In genomic region chr10:73517166-73517888, GRCh38 we compare ENCODE assay signal across 1 cellular context.
TF ChIP-seq lines count a peak whose summit lies in the region.

No MANE protein-coding gene starts in this region.

TF ChIP-seq in K562, 482 proteins besides CTCF, POLR2A, EP300 and RAD21 (continued from another document and continues in another):
- TF ChIP-seq MYC (IDR thresholded peaks at IDR 0.05; ENCODE audit: low read depth, low read length) (0 out of 2 replicates have a peak, but pooled peaks have one; percentile 43), MYC (CRISPR knock-in tag; IDR thresholded peaks at IDR 0.05; ENCODE audit: borderline replicate concordance, low read depth) (no peak), JUN (IDR thresholded peaks at IDR 0.05; ENCODE audit: borderline replicate concordance, low read depth, low read length) (peak; percentile 90), JUN (CRISPR knock-in tag; IDR thresholded peaks at IDR 0.05; ENCODE audit: borderline replicate concordance) (no peak), RNF2 (IDR thresholded peaks at IDR 0.05) (peak; percentile 49; the same call in 1 of the 2 replicates), ZNF717 (CRISPR knock-in tag; IDR thresholded peaks at IDR 0.05) (no peak), ARHGAP35 (IDR thresholded peaks at IDR 0.05; ENCODE audit: partially characterized antibody) (no peak), BRD9 (IDR thresholded peaks at IDR 0.05; ENCODE audit: low read depth, partially characterized antibody) (no peak), NCOR1 (IDR thresholded peaks at IDR 0.05) (no peak), SRSF9 (IDR thresholded peaks at IDR 0.05; ENCODE audit: borderline replicate concordance, low read depth, low read length) (no peak), ZBTB5 (IDR thresholded peaks at IDR 0.05) (no peak), REST (CRISPR knock-in tag; IDR thresholded peaks at IDR 0.05; ENCODE audit: low read depth) (no peak), CTBP1 (IDR thresholded peaks at IDR 0.05; ENCODE audit: borderline replicate concordance) (peak; percentile 88), ZNF3 (CRISPR knock-in tag; IDR thresholded peaks at IDR 0.05) (no peak), ZNF311 (CRISPR knock-in tag; IDR thresholded peaks at IDR 0.05) (no peak), SUPT5H (IDR thresholded peaks at IDR 0.05) (no peak), CEBPB (tag; IDR thresholded peaks at IDR 0.05) (peak; percentile 90), CBX3 (IDR thresholded peaks at IDR 0.05; ENCODE audit: borderline replicate concordance in 1 of 2, low read length in 2 of 2) (peak in 1 of 2 experiments; percentile 57; a peak in 1 of 3 replicates), FOXM1 (IDR thresholded peaks at IDR 0.05; ENCODE audit: low read depth) (no peak), FOXM1 (CRISPR knock-in tag; IDR thresholded peaks at IDR 0.05; ENCODE audit: low read depth) (no peak), ZNF217 (CRISPR knock-in tag; IDR thresholded peaks at IDR 0.05) (no peak), CCAR2 (IDR thresholded peaks at IDR 0.05; ENCODE audit: low read depth, low read length) (no peak), TEAD1 (CRISPR knock-in tag; IDR thresholded peaks at IDR 0.05) (peak; percentile 38 to 69; a peak in 2 of 4 replicates), NFIX (CRISPR knock-in tag; IDR thresholded peaks at IDR 0.05; ENCODE audit: low read depth) (no peak), ZNF830 (CRISPR knock-in tag; IDR thresholded peaks at IDR 0.05) (no peak), SMAD4 (CRISPR knock-in tag; conservative IDR thresholded peaks at IDR 0.05) (peak; percentile 60), HDGF (IDR thresholded peaks at IDR 0.05) (no peak), PTBP1 (IDR thresholded peaks at IDR 0.05; ENCODE audit: low read depth, low read length) (no peak), ZNF395 (CRISPR knock-in tag; IDR thresholded peaks at IDR 0.05) (peak; percentile 37; the same call in 1 of the 2 replicates), NFATC3 (IDR thresholded peaks at IDR 0.05) (no peak), PRPF4 (IDR thresholded peaks at IDR 0.05; ENCODE audit: insufficient read depth, low read depth, low read length, poor library complexity, severe bottlenecking) (no peak), HNRNPH1 (optimal IDR thresholded peaks at IDR 0.05; ENCODE audit: low read depth, low read length) (no peak), ID3 (CRISPR knock-in tag; IDR thresholded peaks at IDR 0.05) (no peak), ID3 (tag; IDR thresholded peaks at IDR 0.05) (no peak), STAG1 (CRISPR knock-in tag; IDR thresholded peaks at IDR 0.05; ENCODE audit: borderline replicate concordance) (no peak), XRCC5 (IDR thresholded peaks at IDR 0.05; ENCODE audit: low read depth, low read length) (0 out of 2 replicates have a peak, but pooled peaks have one; percentile 19), NR1H2 (CRISPR knock-in tag; IDR thresholded peaks at IDR 0.05) (no peak), CREBBP (IDR thresholded peaks at IDR 0.05; ENCODE audit: low read depth, low read length) (no peak)
- TF ChIP-seq, protein P1, sequence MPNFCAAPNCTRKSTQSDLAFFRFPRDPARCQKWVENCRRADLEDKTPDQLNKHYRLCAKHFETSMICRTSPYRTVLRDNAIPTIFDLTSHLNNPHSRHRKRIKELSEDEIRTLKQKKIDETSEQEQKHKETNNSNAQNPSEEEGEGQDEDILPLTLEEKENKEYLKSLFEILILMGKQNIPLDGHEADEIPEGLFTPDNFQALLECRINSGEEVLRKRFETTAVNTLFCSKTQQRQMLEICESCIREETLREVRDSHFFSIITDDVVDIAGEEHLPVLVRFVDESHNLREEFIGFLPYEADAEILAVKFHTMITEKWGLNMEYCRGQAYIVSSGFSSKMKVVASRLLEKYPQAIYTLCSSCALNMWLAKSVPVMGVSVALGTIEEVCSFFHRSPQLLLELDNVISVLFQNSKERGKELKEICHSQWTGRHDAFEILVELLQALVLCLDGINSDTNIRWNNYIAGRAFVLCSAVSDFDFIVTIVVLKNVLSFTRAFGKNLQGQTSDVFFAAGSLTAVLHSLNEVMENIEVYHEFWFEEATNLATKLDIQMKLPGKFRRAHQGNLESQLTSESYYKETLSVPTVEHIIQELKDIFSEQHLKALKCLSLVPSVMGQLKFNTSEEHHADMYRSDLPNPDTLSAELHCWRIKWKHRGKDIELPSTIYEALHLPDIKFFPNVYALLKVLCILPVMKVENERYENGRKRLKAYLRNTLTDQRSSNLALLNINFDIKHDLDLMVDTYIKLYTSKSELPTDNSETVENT (CRISPR knock-in tag; IDR thresholded peaks at IDR 0.05): no peak
- TF ChIP-seq, protein P2, sequence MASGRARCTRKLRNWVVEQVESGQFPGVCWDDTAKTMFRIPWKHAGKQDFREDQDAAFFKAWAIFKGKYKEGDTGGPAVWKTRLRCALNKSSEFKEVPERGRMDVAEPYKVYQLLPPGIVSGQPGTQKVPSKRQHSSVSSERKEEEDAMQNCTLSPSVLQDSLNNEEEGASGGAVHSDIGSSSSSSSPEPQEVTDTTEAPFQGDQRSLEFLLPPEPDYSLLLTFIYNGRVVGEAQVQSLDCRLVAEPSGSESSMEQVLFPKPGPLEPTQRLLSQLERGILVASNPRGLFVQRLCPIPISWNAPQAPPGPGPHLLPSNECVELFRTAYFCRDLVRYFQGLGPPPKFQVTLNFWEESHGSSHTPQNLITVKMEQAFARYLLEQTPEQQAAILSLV (tag; IDR thresholded peaks at IDR 0.05): no peak
- TF ChIP-seq, protein P3, sequence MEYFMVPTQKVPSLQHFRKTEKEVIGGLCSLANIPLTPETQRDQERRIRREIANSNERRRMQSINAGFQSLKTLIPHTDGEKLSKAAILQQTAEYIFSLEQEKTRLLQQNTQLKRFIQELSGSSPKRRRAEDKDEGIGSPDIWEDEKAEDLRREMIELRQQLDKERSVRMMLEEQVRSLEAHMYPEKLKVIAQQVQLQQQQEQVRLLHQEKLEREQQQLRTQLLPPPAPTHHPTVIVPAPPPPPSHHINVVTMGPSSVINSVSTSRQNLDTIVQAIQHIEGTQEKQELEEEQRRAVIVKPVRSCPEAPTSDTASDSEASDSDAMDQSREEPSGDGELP (CRISPR knock-in tag; IDR thresholded peaks at IDR 0.05; ENCODE audit: borderline replicate concordance): peak; percentile 87
- TF ChIP-seq, protein P4, sequence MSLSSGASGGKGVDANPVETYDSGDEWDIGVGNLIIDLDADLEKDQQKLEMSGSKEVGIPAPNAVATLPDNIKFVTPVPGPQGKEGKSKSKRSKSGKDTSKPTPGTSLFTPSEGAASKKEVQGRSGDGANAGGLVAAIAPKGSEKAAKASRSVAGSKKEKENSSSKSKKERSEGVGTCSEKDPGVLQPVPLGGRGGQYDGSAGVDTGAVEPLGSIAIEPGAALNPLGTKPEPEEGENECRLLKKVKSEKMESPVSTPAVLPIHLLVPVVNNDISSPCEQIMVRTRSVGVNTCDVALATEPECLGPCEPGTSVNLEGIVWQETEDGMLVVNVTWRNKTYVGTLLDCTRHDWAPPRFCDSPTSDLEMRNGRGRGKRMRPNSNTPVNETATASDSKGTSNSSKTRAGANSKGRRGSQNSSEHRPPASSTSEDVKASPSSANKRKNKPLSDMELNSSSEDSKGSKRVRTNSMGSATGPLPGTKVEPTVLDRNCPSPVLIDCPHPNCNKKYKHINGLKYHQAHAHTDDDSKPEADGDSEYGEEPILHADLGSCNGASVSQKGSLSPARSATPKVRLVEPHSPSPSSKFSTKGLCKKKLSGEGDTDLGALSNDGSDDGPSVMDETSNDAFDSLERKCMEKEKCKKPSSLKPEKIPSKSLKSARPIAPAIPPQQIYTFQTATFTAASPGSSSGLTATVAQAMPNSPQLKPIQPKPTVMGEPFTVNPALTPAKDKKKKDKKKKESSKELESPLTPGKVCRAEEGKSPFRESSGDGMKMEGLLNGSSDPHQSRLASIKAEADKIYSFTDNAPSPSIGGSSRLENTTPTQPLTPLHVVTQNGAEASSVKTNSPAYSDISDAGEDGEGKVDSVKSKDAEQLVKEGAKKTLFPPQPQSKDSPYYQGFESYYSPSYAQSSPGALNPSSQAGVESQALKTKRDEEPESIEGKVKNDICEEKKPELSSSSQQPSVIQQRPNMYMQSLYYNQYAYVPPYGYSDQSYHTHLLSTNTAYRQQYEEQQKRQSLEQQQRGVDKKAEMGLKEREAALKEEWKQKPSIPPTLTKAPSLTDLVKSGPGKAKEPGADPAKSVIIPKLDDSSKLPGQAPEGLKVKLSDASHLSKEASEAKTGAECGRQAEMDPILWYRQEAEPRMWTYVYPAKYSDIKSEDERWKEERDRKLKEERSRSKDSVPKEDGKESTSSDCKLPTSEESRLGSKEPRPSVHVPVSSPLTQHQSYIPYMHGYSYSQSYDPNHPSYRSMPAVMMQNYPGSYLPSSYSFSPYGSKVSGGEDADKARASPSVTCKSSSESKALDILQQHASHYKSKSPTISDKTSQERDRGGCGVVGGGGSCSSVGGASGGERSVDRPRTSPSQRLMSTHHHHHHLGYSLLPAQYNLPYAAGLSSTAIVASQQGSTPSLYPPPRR (CRISPR knock-in tag; IDR thresholded peaks at IDR 0.05; ENCODE audit: borderline replicate concordance): no peak
- TF ChIP-seq, protein P5, sequence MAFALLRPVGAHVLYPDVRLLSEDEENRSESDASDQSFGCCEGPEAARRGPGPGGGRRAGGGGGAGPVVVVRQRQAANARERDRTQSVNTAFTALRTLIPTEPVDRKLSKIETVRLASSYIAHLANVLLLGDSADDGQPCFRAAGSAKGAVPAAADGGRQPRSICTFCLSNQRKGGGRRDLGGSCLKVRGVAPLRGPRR (CRISPR knock-in tag; IDR thresholded peaks at IDR 0.05): no peak
